ENCODE assay signal across 26 cellular contexts in the genomic region with DNA sequence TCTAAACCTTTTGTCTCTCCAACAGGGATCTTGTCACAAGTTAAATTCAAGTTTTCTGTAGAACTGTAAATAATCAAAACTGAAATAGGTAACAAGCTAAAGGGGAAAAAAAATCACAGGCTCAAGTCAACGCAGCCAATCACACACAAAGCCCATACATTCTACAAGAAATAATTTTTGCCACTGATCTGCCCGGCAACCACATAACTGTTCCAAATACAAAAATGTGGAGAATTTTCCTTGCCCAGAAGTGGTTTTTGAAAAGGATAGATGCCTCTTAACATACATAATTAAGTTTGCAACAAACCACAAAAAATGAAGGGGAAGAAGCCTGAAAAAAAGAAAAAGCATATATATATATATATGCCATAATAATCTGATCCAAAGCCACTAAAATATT.
DNase-seq lines count a peak whose midpoint lies in the region; ATAC-seq and TF ChIP-seq lines count a peak whose summit lies in the region.
"Had no signal": no experiment of that assay in that cellular context is flagged by ENCODE, and none has a peak within 500 bp of the region (broad histone marks: within the 10 kb centered on the region; RNA-seq: fewer than 3 reads in every experiment).

No MANE protein-coding gene starts in this region.

- CTCF ChIA-PET in Caco-2 (lab: Charles Lee) = interaction anchor here (1.0 kb wide), 1 partner anchor 278 kb away, joined by 4 read pairs; no protein-coding TSS in a partner anchor

- H3K4me3 Mint-ChIP-seq in activated naive CD8-positive, alpha-beta T cell treated with anti-CD3 and anti-CD28 coated beads for 36 hours = no peak overlapping the region
- no peak overlapping the region for H3K4me3 Mint-ChIP-seq in activated naive CD8-positive, alpha-beta T cell treated with anti-CD3 and anti-CD28 coated beads, Interleukin-2, amount 50 U/mL, for 24 hours
- no peak overlapping the region for H3K4me3 Mint-ChIP-seq in Caco-2 (ENCODE audit: unreplicated experiment)
- H3K4me3 Mint-ChIP-seq: B cell; CD8-positive, alpha-beta memory T cell had no signal

- TF ChIP-seq CTCF in transverse colon (IDR thresholded peaks at IDR 0.05) = no peak
- TF ChIP-seq CTCF in Caco-2 (IDR thresholded peaks at IDR 0.05; ENCODE audit: insufficient read depth in 1 of 2, low read depth in 1 of 2, low read length in 1 of 2, severe bottlenecking in 1 of 2, unreplicated experiment in 1 of 2) = no peak

- H3K27ac ChIP-seq in transverse colon = peak overlapping the region in 3 of 4 donors; percentile 43 to 65 (median 64)
- H3K27ac ChIP-seq: 22Rv1, C4-2B, RWPE1 had no signal

- no peak for DNase-seq in activated naive CD8-positive, alpha-beta T cell treated with anti-CD3 and anti-CD28 coated beads for 36 hours
- DNase-seq in activated naive CD8-positive, alpha-beta T cell treated with anti-CD3 and anti-CD28 coated beads, Interleukin-2, amount 50 U/mL, for 24 hours = no peak
- DNase-seq in fibroblast of peridontal ligament (ENCODE audit: extremely low read depth) = peak; percentile 43
- no peak for DNase-seq in transverse colon
- no peak for DNase-seq in MG63
- DNase-seq in posterior vena cava (ENCODE audit: low spot score) = no peak
- DNase-seq in Caco-2 = no peak
- DNase-seq: Calu3; CD8-positive, alpha-beta memory T cell; DND-41; H7; KBM-7; MM.1S; NCI-H1417; NCI-H1694; NCI-H2081; NCI-H2227 treated with DMSO at 0.1 percent for 48 hours; NCI-H510A; NCI-H69; SHP77 treated with DMSO at 0.1 percent for 48 hours had no signal

- H3K9me3 ChIP-seq in transverse colon (no peaks in the 10 kb centered on the region), MG63 (no peaks in the 10 kb centered on the region; the same call in 1 of the 2 replicates), Caco-2 (0 out of 2 replicates have a peak, but pooled peaks cover 2% of the 10 kb centered on the region)

- peaks cover 52% of the 10 kb centered on the region for H3K36me3 Mint-ChIP-seq in activated naive CD8-positive, alpha-beta T cell treated with anti-CD3 and anti-CD28 coated beads for 36 hours
- H3K36me3 Mint-ChIP-seq in activated naive CD8-positive, alpha-beta T cell treated with anti-CD3 and anti-CD28 coated beads, Interleukin-2, amount 50 U/mL, for 24 hours (ENCODE audit: low read depth) = peaks cover 61% of the 10 kb centered on the region
- H3K36me3 Mint-ChIP-seq in Caco-2 (ENCODE audit: insufficient read depth, unreplicated experiment) = peaks cover 62% of the 10 kb centered on the region

- H3K4me1 Mint-ChIP-seq in activated naive CD8-positive, alpha-beta T cell treated with anti-CD3 and anti-CD28 coated beads for 36 hours = peaks cover 2% of the 10 kb centered on the region
- no peaks in the 10 kb centered on the region for H3K4me1 Mint-ChIP-seq in activated naive CD8-positive, alpha-beta T cell treated with anti-CD3 and anti-CD28 coated beads, Interleukin-2, amount 50 U/mL, for 24 hours
- peaks cover 8% of the 10 kb centered on the region for H3K4me1 Mint-ChIP-seq in Caco-2 (ENCODE audit: low read depth, unreplicated experiment)
- H3K4me1 Mint-ChIP-seq: B cell had no signal

- POLR2A ChIA-PET in Caco-2 (lab: Charles Lee) = no interaction called here

- intact Hi-C loops in transverse colon (cut with DNase I; ENCODE audit: low total_unique reads) = no loop called here
- intact Hi-C loops in posterior vena cava (cut with DNase I) = no loop called here
- intact Hi-C loops in Caco-2 (cut with micrococcal nuclease; ENCODE audit: unreplicated experiment) = no loop called here

- peaks cover under 1% of the 10 kb centered on the region for H3K9me3 Mint-ChIP-seq in activated naive CD8-positive, alpha-beta T cell treated with anti-CD3 and anti-CD28 coated beads for 36 hours
- H3K9me3 Mint-ChIP-seq in activated naive CD8-positive, alpha-beta T cell treated with anti-CD3 and anti-CD28 coated beads, Interleukin-2, amount 50 U/mL, for 24 hours = no peaks in the 10 kb centered on the region
- H3K9me3 Mint-ChIP-seq in Caco-2 (ENCODE audit: unreplicated experiment) = no peaks in the 10 kb centered on the region
- H3K9me3 Mint-ChIP-seq: CD8-positive, alpha-beta memory T cell had no signal

- H3K27me3 Mint-ChIP-seq in activated naive CD8-positive, alpha-beta T cell treated with anti-CD3 and anti-CD28 coated beads for 36 hours = no peaks in the 10 kb centered on the region
- H3K27me3 Mint-ChIP-seq in activated naive CD8-positive, alpha-beta T cell treated with anti-CD3 and anti-CD28 coated beads, Interleukin-2, amount 50 U/mL, for 24 hours = no peaks in the 10 kb centered on the region
- H3K27me3 Mint-ChIP-seq in Caco-2 (ENCODE audit: insufficient read depth, unreplicated experiment) = no peaks in the 10 kb centered on the region
- H3K27me3 Mint-ChIP-seq: B cell; CD8-positive, alpha-beta memory T cell had no signal

- no peak overlapping the region for H3K4me3 ChIP-seq in transverse colon
- H3K4me3 ChIP-seq in MG63 = no peak overlapping the region
- no peak overlapping the region for H3K4me3 ChIP-seq in Caco-2 (ENCODE audit: low read depth, low read length)

- no peak for TF ChIP-seq POLR2A in transverse colon (IDR thresholded peaks at IDR 0.05)

- no peak for ATAC-seq in activated naive CD8-positive, alpha-beta T cell treated with anti-CD3 and anti-CD28 coated beads, Interleukin-2, amount 50 U/mL, for 24 hours
- peak; percentile 68 for ATAC-seq in SK-N-SH treated with all-trans-retinoic acid at 6 μM for 48 hours
- ATAC-seq: Panc1 had no signal

- 87 to 93% methylated on average over 2 of the region's 2 CpGs for WGBS in transverse colon (ENCODE audit: low coverage in 1 of 2), 2 donors

- in situ Hi-C loops in transverse colon (cut with MboI; ENCODE audit: low pct_ligation_motif_present in 1 of 4, low pct_unique_long_range_greater_than_20kb in 1 of 4, low sequenced_read_pairs in 3 of 4) = no loop called here

- H3K36me3 ChIP-seq in transverse colon (peaks cover 0 to 15% (median 0%) of the 10 kb centered on the region in 4 donors), MG63 (peaks cover 79% of the 10 kb centered on the region), Caco-2 (ENCODE audit: control insufficient read depth, insufficient read depth, low read length) (no peaks in the 10 kb centered on the region; the same call in 1 of the 2 replicates)

- H3K4me1 ChIP-seq in transverse colon (peaks cover 3 to 36% (median 11%) of the 10 kb centered on the region in 4 donors), Caco-2 (peaks cover 13% of the 10 kb centered on the region)

- TF ChIP-seq EP300 in transverse colon (IDR thresholded peaks at IDR 0.05; ENCODE audit: low read depth) = no peak

- no TSS peak for BruUV-seq in Caco-2 (replicated peaks; lab: Mats Ljungman, UMichigan)

- no peaks in the 10 kb centered on the region for H3K27me3 ChIP-seq in transverse colon
- H3K27me3 ChIP-seq in MG63 = no peaks in the 10 kb centered on the region
- H3K27me3 ChIP-seq in Caco-2 (replicated peaks; ENCODE audit: control insufficient read depth, insufficient read depth, low read length) = no peaks in the 10 kb centered on the region

- H3K27ac Mint-ChIP-seq in activated naive CD8-positive, alpha-beta T cell treated with anti-CD3 and anti-CD28 coated beads for 36 hours = peak overlapping the region; percentile 23
- no peak overlapping the region for H3K27ac Mint-ChIP-seq in activated naive CD8-positive, alpha-beta T cell treated with anti-CD3 and anti-CD28 coated beads, Interleukin-2, amount 50 U/mL, for 24 hours
- no peak overlapping the region for H3K27ac Mint-ChIP-seq in Caco-2 (ENCODE audit: unreplicated experiment)
- H3K27ac Mint-ChIP-seq: B cell had no signal

TF ChIP-seq in SK-N-SH treated with all-trans-retinoic acid at 6 μM for 48 hours, 23 proteins besides CTCF, POLR2A, EP300 and RAD21 (continues in another document):
- TF ChIP-seq, protein P1, sequence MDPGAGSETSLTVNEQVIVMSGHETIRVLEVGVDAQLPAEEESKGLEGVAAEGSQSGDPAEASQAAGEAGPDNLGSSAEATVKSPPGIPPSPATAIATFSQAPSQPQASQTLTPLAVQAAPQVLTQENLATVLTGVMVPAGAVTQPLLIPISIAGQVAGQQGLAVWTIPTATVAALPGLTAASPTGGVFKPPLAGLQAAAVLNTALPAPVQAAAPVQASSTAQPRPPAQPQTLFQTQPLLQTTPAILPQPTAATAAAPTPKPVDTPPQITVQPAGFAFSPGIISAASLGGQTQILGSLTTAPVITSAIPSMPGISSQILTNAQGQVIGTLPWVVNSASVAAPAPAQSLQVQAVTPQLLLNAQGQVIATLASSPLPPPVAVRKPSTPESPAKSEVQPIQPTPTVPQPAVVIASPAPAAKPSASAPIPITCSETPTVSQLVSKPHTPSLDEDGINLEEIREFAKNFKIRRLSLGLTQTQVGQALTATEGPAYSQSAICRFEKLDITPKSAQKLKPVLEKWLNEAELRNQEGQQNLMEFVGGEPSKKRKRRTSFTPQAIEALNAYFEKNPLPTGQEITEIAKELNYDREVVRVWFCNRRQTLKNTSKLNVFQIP (CRISPR knock-in tag; IDR thresholded peaks at IDR 0.05; ENCODE audit: borderline replicate concordance, low read depth) = no peak
- TF ChIP-seq ZNF70 (CRISPR knock-in tag; IDR thresholded peaks at IDR 0.05) (no peak), TOX (CRISPR knock-in tag; IDR thresholded peaks at IDR 0.05; ENCODE audit: borderline replicate concordance) (no peak), ARNTL (CRISPR knock-in tag; IDR thresholded peaks at IDR 0.05; ENCODE audit: borderline replicate concordance, low read depth) (no peak), SNAI2 (CRISPR knock-in tag; IDR thresholded peaks at IDR 0.05) (no peak), CSDC2 (CRISPR knock-in tag; IDR thresholded peaks at IDR 0.05) (no peak)
- TF ChIP-seq, protein P2, sequence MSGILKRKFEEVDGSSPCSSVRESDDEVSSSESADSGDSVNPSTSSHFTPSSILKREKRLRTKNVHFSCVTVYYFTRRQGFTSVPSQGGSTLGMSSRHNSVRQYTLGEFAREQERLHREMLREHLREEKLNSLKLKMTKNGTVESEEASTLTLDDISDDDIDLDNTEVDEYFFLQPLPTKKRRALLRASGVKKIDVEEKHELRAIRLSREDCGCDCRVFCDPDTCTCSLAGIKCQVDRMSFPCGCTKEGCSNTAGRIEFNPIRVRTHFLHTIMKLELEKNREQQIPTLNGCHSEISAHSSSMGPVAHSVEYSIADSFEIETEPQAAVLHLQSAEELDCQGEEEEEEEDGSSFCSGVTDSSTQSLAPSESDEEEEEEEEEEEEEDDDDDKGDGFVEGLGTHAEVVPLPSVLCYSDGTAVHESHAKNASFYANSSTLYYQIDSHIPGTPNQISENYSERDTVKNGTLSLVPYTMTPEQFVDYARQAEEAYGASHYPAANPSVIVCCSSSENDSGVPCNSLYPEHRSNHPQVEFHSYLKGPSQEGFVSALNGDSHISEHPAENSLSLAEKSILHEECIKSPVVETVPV (CRISPR knock-in tag; IDR thresholded peaks at IDR 0.05) = no peak
